26 cellular contexts compared by ENCODE assay signal in genomic region chr6:3353504-3353903, GRCh38.
A peak's percentile ranks its signal among the peaks of the same experiment; 100 is the strongest.
DNase-seq lines count a peak whose midpoint lies in the region; ATAC-seq and TF ChIP-seq lines count a peak whose summit lies in the region.
"Had no signal": no experiment of that assay in that cellular context is flagged by ENCODE, and none has a peak within 500 bp of the region (broad histone marks: within the 10 kb centered on the region; RNA-seq: fewer than 3 reads in every experiment).

No MANE protein-coding gene starts in this region.

- H3K4me3 Mint-ChIP-seq in glutamatergic neuron (ENCODE audit: unreplicated experiment) (peak overlapping the region; percentile 43), mesothelial cell of epicardium (no peak overlapping the region)
- H3K4me3 Mint-ChIP-seq: activated T-helper 1 cell treated with anti-CD3 and anti-CD28 coated beads, Interleukin-12 subunit alpha, Interleukin-12 subunit beta, Interleukin-2, Interleukin-4 antibody, amounts not matched to agents 30 ng/mL and 10 ng/mL and 1 ng/mL, durations not matched to agents 14 hours and 24 hours and 36 hours; dendritic cell treated with granulocyte-macrophage colony-stimulating factor and Interleukin-4, amounts not matched to agents 40 ng/mL and 50 ng/mL, for 4 days; memory B cell had no signal

- no peak for TF ChIP-seq POLR2A in thyroid gland (IDR thresholded peaks at IDR 0.05)

- TF ChIP-seq CTCF in DOHH2 (IDR thresholded peaks at IDR 0.05; ENCODE audit: low read depth, low read length, poor library complexity, severe bottlenecking) (no peak), VCaP (conservative IDR thresholded peaks at IDR 0.05) (no peak), glutamatergic neuron (IDR thresholded peaks at IDR 0.05; ENCODE audit: partially characterized antibody, unreplicated experiment) (no peak), thyroid gland (IDR thresholded peaks at IDR 0.05) (no peak), mesothelial cell of epicardium (IDR thresholded peaks at IDR 0.05; ENCODE audit: unreplicated experiment) (no peak)

- H3K4me1 Mint-ChIP-seq in glutamatergic neuron (ENCODE audit: low read depth, unreplicated experiment) (peaks cover 88% of the 10 kb centered on the region), mesothelial cell of epicardium (peaks cover 56% of the 10 kb centered on the region)

- no peaks in the 10 kb centered on the region for H4K20me1 ChIP-seq in DOHH2 (ENCODE audit: control insufficient read depth, insufficient read depth, low read depth, low read length)

- H3K9me2 ChIP-seq in DOHH2 (replicated peaks; ENCODE audit: control insufficient read depth, low read length): no peaks in the 10 kb centered on the region

- no peaks in the 10 kb centered on the region for H3K27me3 ChIP-seq in DOHH2 (ENCODE audit: control insufficient read depth, low read length)
- H3K27me3 ChIP-seq in thyroid gland: no peaks in the 10 kb centered on the region
- H3K27me3 ChIP-seq: cardiac muscle cell, gastroesophageal sphincter, tibial artery had no signal

- peaks cover 17% of the 10 kb centered on the region for H3K27me3 Mint-ChIP-seq in glutamatergic neuron (ENCODE audit: unreplicated experiment)
- no peaks in the 10 kb centered on the region for H3K27me3 Mint-ChIP-seq in mesothelial cell of epicardium (ENCODE audit: low read depth)

- H3K9me3 ChIP-seq in DOHH2 (ENCODE audit: control insufficient read depth, insufficient read depth, low read length) (no peaks in the 10 kb centered on the region), thyroid gland (no peaks in the 10 kb centered on the region)
- H3K9me3 ChIP-seq: gastroesophageal sphincter, tibial artery had no signal

- H3K36me3 ChIP-seq in DOHH2 (ENCODE audit: control insufficient read depth, low read length) (no peaks in the 10 kb centered on the region), thyroid gland (no peaks in the 10 kb centered on the region)
- H3K36me3 ChIP-seq: cardiac muscle cell, gastroesophageal sphincter, tibial artery had no signal

- peaks cover 15% of the 10 kb centered on the region for H3F3A ChIP-seq in DOHH2 (ENCODE audit: control insufficient read depth, insufficient read depth)

- peak overlapping the region; percentile 83 for H3K4me2 ChIP-seq in DOHH2 (ENCODE audit: low read length)

- H3K27ac Mint-ChIP-seq in glutamatergic neuron (ENCODE audit: unreplicated experiment): peak overlapping the region; percentile 97
- no peak overlapping the region for H3K27ac Mint-ChIP-seq in mesothelial cell of epicardium
- H3K27ac Mint-ChIP-seq: activated T-helper 1 cell treated with anti-CD3 and anti-CD28 coated beads, Interleukin-12 subunit alpha, Interleukin-12 subunit beta, Interleukin-2, Interleukin-4 antibody, amounts not matched to agents 30 ng/mL and 10 ng/mL and 1 ng/mL, durations not matched to agents 14 hours and 24 hours and 36 hours; dendritic cell treated with granulocyte-macrophage colony-stimulating factor and Interleukin-4, amounts not matched to agents 40 ng/mL and 50 ng/mL, for 4 days; memory B cell had no signal

- DNase-seq in glutamatergic neuron (no peak), thyroid gland (no peak), NCI-H226 (no peak), mesothelial cell of epicardium (ENCODE audit: low spot score in 2 of 2, unreplicated experiment in 2 of 2) (no peak)
- DNase-seq: activated CD4-positive, alpha-beta T cell treated with anti-CD3 and anti-CD28 coated beads, Interleukin-2, amount 50 U/mL, for 48 hours; activated CD4-positive, CD25-positive, alpha-beta regulatory T cell; activated naive CD4-positive, alpha-beta T cell treated with anti-CD3 and anti-CD28 coated beads, Interleukin-2, amount 50 U/mL, for 16 hours; amniotic stem cell; CD4-positive, CD25-positive, alpha-beta regulatory T cell; EL; NCI-H1048; NCI-H187 treated with DMSO at 0.1 percent for 48 hours; nucleus accumbens; SIG-M5; stimulated activated naive CD8-positive, alpha-beta T cell treated with anti-CD3 and anti-CD28 coated beads, Interleukin-15, Interleukin-2, amounts not matched to agents 100 U/mL and 50 U/mL, for 24 hours; tibial artery had no signal

- H3K79me2 ChIP-seq in DOHH2 (ENCODE audit: control insufficient read depth, low read length): no peaks in the 10 kb centered on the region

- WGBS in thyroid gland, 2 donors: 82 to 95% methylated on average over 5 of the region's 5 CpGs

- H3K4me1 ChIP-seq in DOHH2 (ENCODE audit: control insufficient read depth, low read length) (peaks cover 61% of the 10 kb centered on the region), thyroid gland (peaks cover 55 to 60% of the 10 kb centered on the region in 2 donors)

- peaks cover 8% of the 10 kb centered on the region for H3K9me3 Mint-ChIP-seq in glutamatergic neuron (ENCODE audit: unreplicated experiment)
- H3K9me3 Mint-ChIP-seq in mesothelial cell of epicardium: no peaks in the 10 kb centered on the region
- H3K9me3 Mint-ChIP-seq: activated T-helper 1 cell treated with anti-CD3 and anti-CD28 coated beads, Interleukin-12 subunit alpha, Interleukin-12 subunit beta, Interleukin-2, Interleukin-4 antibody, amounts not matched to agents 30 ng/mL and 10 ng/mL and 1 ng/mL, durations not matched to agents 14 hours and 24 hours and 36 hours; dendritic cell treated with granulocyte-macrophage colony-stimulating factor and Interleukin-4, amounts not matched to agents 40 ng/mL and 50 ng/mL, for 4 days; memory B cell had no signal

- ATAC-seq in HG03521 (IDR thresholded peaks at IDR 0.05; ENCODE audit: unreplicated experiment): no peak
- ATAC-seq: gastroesophageal sphincter; GM12878; left lobe of liver; stimulated activated naive CD8-positive, alpha-beta T cell treated with anti-CD3 and anti-CD28 coated beads, Interleukin-15, Interleukin-2, amounts not matched to agents 100 U/mL and 50 U/mL, for 24 hours had no signal

- peak overlapping the region; percentile 59 for H3K27ac ChIP-seq in DOHH2 (ENCODE audit: low read depth, low read length)
- H3K27ac ChIP-seq in VCaP: peak overlapping the region; percentile 95
- peak overlapping the region; percentile 67 to 89 (median 88) for H3K27ac ChIP-seq in thyroid gland
- H3K27ac ChIP-seq: cardiac muscle cell, tibial artery had no signal

- H3K4me3 ChIP-seq in DOHH2 (ENCODE audit: low read length) (peak overlapping the region; percentile 45), thyroid gland (replicated peaks in 1 of 3) (no peak overlapping the region)
- H3K4me3 ChIP-seq: cardiac muscle cell, gastroesophageal sphincter, GM12878, tibial artery had no signal

- intact Hi-C loops in thyroid gland (cut with DNase I): loop anchor here (10.0 kb wide), 1 partner anchor 101 kb away; the partner anchor contains the start of gene SLC22A23

- no peaks in the 10 kb centered on the region for H3K36me3 Mint-ChIP-seq in glutamatergic neuron (ENCODE audit: unreplicated experiment)
- no peaks in the 10 kb centered on the region for H3K36me3 Mint-ChIP-seq in mesothelial cell of epicardium
- H3K36me3 Mint-ChIP-seq: CD4-positive, CD25-positive, alpha-beta regulatory T cell had no signal
